In genomic region chr14:62126885-62127478, GRCh38 we compare ENCODE assay signal across 8 cellular contexts.
DNase-seq lines count a peak whose midpoint lies in the region; ATAC-seq and TF ChIP-seq lines count a peak whose summit lies in the region.

No MANE protein-coding gene starts in this region.

- CTCF ChIA-PET in activated CD8-positive, alpha-beta T cell treated with anti-CD3 and anti-CD28 coated beads for 36 hours (lab: Charles Lee) = interaction anchor here (0.6 to 6.1 kb wide), 50 partner anchors 10 to 864 kb away, joined by 3 to 77 read pairs (median 4); no protein-coding TSS in a partner anchor

- H2AFZ ChIP-seq in smooth muscle cell (ENCODE audit: low read depth) = no peak overlapping the region

- DNase-seq in CD14-positive monocyte (ENCODE audit: low spot score) (no peak), NCI-H2227 (lab: John Stamatoyannopoulos, UW; ENCODE audit: unreplicated experiment) (peak; percentile 72), heart right ventricle (peak in 1 of 2 donors; percentile 5), smooth muscle cell (lab: John Stamatoyannopoulos, UW; ENCODE audit: unreplicated experiment) (no peak)
- DNase-seq in activated CD8-positive, alpha-beta T cell treated with anti-CD3 and anti-CD28 coated beads for 36 hours = no peak

- POLR2A ChIA-PET in activated CD8-positive, alpha-beta T cell treated with anti-CD3 and anti-CD28 coated beads for 36 hours (lab: Charles Lee) = interaction anchor here (0.7 kb wide), 1 partner anchor 10 kb away, joined by 3 read pairs; no protein-coding TSS in a partner anchor

- no peaks in the 10 kb centered on the region for H3K4me1 Mint-ChIP-seq in CD14-positive monocyte
- H3K4me1 Mint-ChIP-seq in activated CD8-positive, alpha-beta T cell treated with anti-CD3 and anti-CD28 coated beads for 36 hours (ENCODE audit: low read depth) = no peaks in the 10 kb centered on the region

- no peaks in the 10 kb centered on the region for H3K36me3 ChIP-seq in heart right ventricle
- H3K36me3 ChIP-seq in smooth muscle cell (ENCODE audit: low read depth) = no peaks in the 10 kb centered on the region

- no peak overlapping the region for H3K27ac Mint-ChIP-seq in CD14-positive monocyte
- H3K27ac Mint-ChIP-seq in activated CD8-positive, alpha-beta T cell treated with anti-CD3 and anti-CD28 coated beads for 36 hours = no peak overlapping the region

- no peaks in the 10 kb centered on the region for H3K79me2 ChIP-seq in smooth muscle cell (ENCODE audit: low read depth)

- no peaks in the 10 kb centered on the region for H3K4me1 ChIP-seq in heart right ventricle
- H3K4me1 ChIP-seq in smooth muscle cell (ENCODE audit: low read depth) = no peaks in the 10 kb centered on the region

- ATAC-seq in GM18519 (IDR thresholded peaks at IDR 0.05; ENCODE audit: low FRiP score, unreplicated experiment) = peak; percentile 71
- peak; percentile 82 for ATAC-seq in HG03159 (IDR thresholded peaks at IDR 0.05; ENCODE audit: unreplicated experiment)
- ATAC-seq in activated CD8-positive, alpha-beta T cell treated with anti-CD3 and anti-CD28 coated beads for 36 hours = peak; percentile 75
- ATAC-seq in heart right ventricle = peak in 1 of 8 donors; percentile 69
- ATAC-seq in HG02571 (IDR thresholded peaks at IDR 0.05; ENCODE audit: unreplicated experiment) = no peak

- peak; percentile 71 for TF ChIP-seq CTCF in CD14-positive monocyte (IDR thresholded peaks at IDR 0.05)
- peak; percentile 87 for TF ChIP-seq CTCF in activated CD8-positive, alpha-beta T cell treated with anti-CD3 and anti-CD28 coated beads for 36 hours (IDR thresholded peaks at IDR 0.05)
- TF ChIP-seq CTCF in heart right ventricle (IDR thresholded peaks at IDR 0.05) = peak; percentile 31 to 80 (median 72)
- TF ChIP-seq CTCF in smooth muscle cell (IDR thresholded peaks at IDR 0.05; ENCODE audit: borderline replicate concordance, insufficient read depth, poor library complexity, severe bottlenecking) = peak; percentile 66

- H3K4me3 ChIP-seq in heart right ventricle = no peak overlapping the region
- H3K4me3 ChIP-seq in smooth muscle cell = no peak overlapping the region

- H3K27me3 ChIP-seq in heart right ventricle = peaks cover 0 to 71% (median 50%) of the 10 kb centered on the region in 7 donors
- H3K27me3 ChIP-seq in smooth muscle cell (ENCODE audit: low read depth) = peaks cover 71% of the 10 kb centered on the region

- intact Hi-C loops in CD14-positive monocyte (cut with micrococcal nuclease) (no loop called here), heart right ventricle (cut with DNase I) (loop anchor here (2.0 to 10.0 kb wide), 9 partner anchors 230 to 832 kb away; no protein-coding TSS in a partner anchor)
- intact Hi-C loops in activated CD8-positive, alpha-beta T cell treated with anti-CD3 and anti-CD28 coated beads for 36 hours (cut with micrococcal nuclease) = loop anchor here (2.0 to 10.0 kb wide), 4 partner anchors 202 to 852 kb away; no protein-coding TSS in a partner anchor

- peaks cover 2 to 24% (median 2%) of the 10 kb centered on the region in 3 donors for H3K27me3 Mint-ChIP-seq in CD14-positive monocyte (ENCODE audit: low read depth in 3 of 3)
- H3K27me3 Mint-ChIP-seq in activated CD8-positive, alpha-beta T cell treated with anti-CD3 and anti-CD28 coated beads for 36 hours = peaks cover 30% of the 10 kb centered on the region

- no peak overlapping the region for H3K9ac ChIP-seq in smooth muscle cell (ENCODE audit: low read depth)

- H3F3A ChIP-seq in smooth muscle cell (ENCODE audit: low read depth) = no peaks in the 10 kb centered on the region

- H3K27ac ChIP-seq in heart right ventricle (no peak overlapping the region), smooth muscle cell (ENCODE audit: low read depth) (no peak overlapping the region)

- H4K20me1 ChIP-seq in smooth muscle cell (ENCODE audit: low read depth) = no peaks in the 10 kb centered on the region

- no peaks in the 10 kb centered on the region for H3K9me3 ChIP-seq in heart right ventricle
- H3K9me3 ChIP-seq in smooth muscle cell (replicated peaks; ENCODE audit: low read depth) = no peaks in the 10 kb centered on the region

- H3K4me2 ChIP-seq in smooth muscle cell = no peak overlapping the region

- H3K36me3 Mint-ChIP-seq in CD14-positive monocyte = no peaks in the 10 kb centered on the region
- H3K36me3 Mint-ChIP-seq in activated CD8-positive, alpha-beta T cell treated with anti-CD3 and anti-CD28 coated beads for 36 hours (ENCODE audit: low read depth) = no peaks in the 10 kb centered on the region

- no peak overlapping the region for H3K4me3 Mint-ChIP-seq in CD14-positive monocyte
- no peak overlapping the region for H3K4me3 Mint-ChIP-seq in activated CD8-positive, alpha-beta T cell treated with anti-CD3 and anti-CD28 coated beads for 36 hours

- no peaks in the 10 kb centered on the region for H3K9me3 Mint-ChIP-seq in CD14-positive monocyte
- no peaks in the 10 kb centered on the region for H3K9me3 Mint-ChIP-seq in activated CD8-positive, alpha-beta T cell treated with anti-CD3 and anti-CD28 coated beads for 36 hours

- 9 to 14% methylated on average over 7 of the region's 7 CpGs for WGBS in heart right ventricle, 2 donors
- 18% methylated on average over 7 of the region's 7 CpGs for WGBS in smooth muscle cell (ENCODE audit: low lambda C conversion rate)

Comparison
In these comparisons a context has a peak if more than half of its experiments do, and no peak if none do; other contexts are left out.
1. intact Hi-C loops: an anchor here in activated CD8-positive, alpha-beta T cell treated with anti-CD3 and anti-CD28 coated beads for 36 hours (2.0 to 10.0 kb wide) and heart right ventricle (2.0 to 10.0 kb wide); none called in CD14-positive monocyte.